Comparison of ENCODE assay signal across 8 cellular contexts in genomic region chr12:12506541-12506940, GRCh38. TPM values are rescaled to one million over a fixed set of nuclear protein-coding genes. Genes with fewer than 3 reads are reported as not detected.
DNase-seq lines count a peak whose midpoint lies in the region; ATAC-seq and TF ChIP-seq lines count a peak whose summit lies in the region.

No MANE protein-coding gene starts in this region.

- peak overlapping the region; percentile 43 for H3K4me3 ChIP-seq in WI38 (ENCODE audit: low read depth, low read length)
- peak overlapping the region; percentile 18 to 44 (median 30) for H3K4me3 ChIP-seq in gastrocnemius medialis

- no peak for TF ChIP-seq POLR2A in gastrocnemius medialis (IDR thresholded peaks at IDR 0.05)

- H3K27ac ChIP-seq in gastrocnemius medialis, result peak overlapping the region; percentile 50 to 77 (median 72)

- no peak for TF ChIP-seq CTCF in WI38 (IDR thresholded peaks at IDR 0.05; ENCODE audit: low read depth, low read length)
- no peak for TF ChIP-seq CTCF in gastrocnemius medialis (IDR thresholded peaks at IDR 0.05 in 4 of 5, conservative IDR thresholded peaks at IDR 0.05 in 1 of 5)

- peak; percentile 75 for ATAC-seq in Right ventricle myocardium superior (ENCODE audit: poor library complexity)
- peak; percentile 55 to 74 for ATAC-seq in gastrocnemius medialis
- no peak for ATAC-seq in HG02588 (IDR thresholded peaks at IDR 0.05; ENCODE audit: unreplicated experiment)
- no peak for ATAC-seq in GM21576 (IDR thresholded peaks at IDR 0.05; ENCODE audit: unreplicated experiment)

- intact Hi-C loops in Right ventricle myocardium superior (cut with DNase I) (loop anchor here (5.0 kb wide), 1 partner anchor 56 kb away; the partner anchor contains the start of gene DUSP16), gastrocnemius medialis (cut with DNase I; ENCODE audit: low total_unique reads) (loop anchor here (5.0 kb wide), 2 partner anchors 56 to 106 kb away; partner anchors contain the start of genes CREBL2 and DUSP16)

- no peaks in the 10 kb centered on the region for H3K36me3 ChIP-seq in gastrocnemius medialis

- H3K9me3 ChIP-seq in gastrocnemius medialis, result no peaks in the 10 kb centered on the region

- DNase-seq in GM03348 (ENCODE audit: low spot score) (peak; percentile 64), Right ventricle myocardium superior (no peak), gastrocnemius medialis (no peak), HUDEP-2 (lab: John Stamatoyannopoulos, UW; ENCODE audit: unreplicated experiment in 76 of 76) (no peak), kidney tubule cell (ENCODE audit: low spot score) (no peak)

- H3K4me1 ChIP-seq in gastrocnemius medialis, result peaks cover 48 to 57% of the 10 kb centered on the region in 2 donors

- in situ Hi-C loops in gastrocnemius medialis (cut with MboI; ENCODE audit: low sequenced_read_pairs in 4 of 4), result loop anchor here in 1 of 4 donors (10.0 kb wide), 1 partner anchor 198 kb away; no protein-coding TSS in a partner anchor

- no peaks in the 10 kb centered on the region for H3K27me3 ChIP-seq in gastrocnemius medialis

RNA-seq across cellular contexts. Expression of gene DUSP16, which starts 56.1 kb away (rescaled TPM):
- 12.5 TPM for total RNA-seq in Right ventricle myocardium superior
- 10 to 100 TPM; 10.9 to 15.7 (median 13.3) TPM for total RNA-seq in gastrocnemius medialis

Comparison
In these comparisons a context has a peak if more than half of its experiments do, and no peak if none do; other contexts are left out.
1. ATAC-seq: peak in Right ventricle myocardium superior (single experiment) and gastrocnemius medialis (2 of 2); none in HG02588 (single experiment) and GM21576 (single experiment).